In genomic region chr22:37329239-37330140, GRCh38 we compare ENCODE assay signal across 1 cellular context.
TF ChIP-seq lines count a peak whose summit lies in the region.

No MANE protein-coding gene starts in this region.

TF ChIP-seq in GM12878, 131 proteins besides CTCF, POLR2A, EP300 and RAD21:
- no peak for TF ChIP-seq RFX5 (IDR thresholded peaks at IDR 0.05; ENCODE audit: low read depth, low read length)
- TF ChIP-seq SMAD1 (IDR thresholded peaks at IDR 0.05; ENCODE audit: low read depth, partially characterized antibody), result no peak
- no peak for TF ChIP-seq ZNF207 (IDR thresholded peaks at IDR 0.05; ENCODE audit: borderline replicate concordance)
- no peak for TF ChIP-seq CBFB (IDR thresholded peaks at IDR 0.05; ENCODE audit: low read depth)
- no peak for TF ChIP-seq TBL1XR1 (IDR thresholded peaks at IDR 0.05; ENCODE audit: low read depth, low read length)
- no peak for TF ChIP-seq ZBTB11 (CRISPR knock-in tag; IDR thresholded peaks at IDR 0.05)
- no peak for TF ChIP-seq SMARCA5 (IDR thresholded peaks at IDR 0.05)
- no peak for TF ChIP-seq ETV6 (conservative IDR thresholded peaks at IDR 0.05 in 1 of 2, IDR thresholded peaks at IDR 0.05 in 1 of 2; ENCODE audit: borderline replicate concordance in 1 of 2, low read depth in 1 of 2)
- TF ChIP-seq SP1 (IDR thresholded peaks at IDR 0.05; ENCODE audit: low read depth, low read length), result no peak
- TF ChIP-seq PKNOX1 (IDR thresholded peaks at IDR 0.05), result no peak
- TF ChIP-seq CEBPB (IDR thresholded peaks at IDR 0.05; ENCODE audit: borderline replicate concordance in 1 of 2, low read depth in 2 of 2, low read length in 2 of 2), result no peak
- no peak for TF ChIP-seq MXI1 (IDR thresholded peaks at IDR 0.05; ENCODE audit: low read depth, low read length)
- no peak for TF ChIP-seq ZNF687 (IDR thresholded peaks at IDR 0.05)
